ENCODE assay signal across 23 cellular contexts in the genomic region with DNA sequence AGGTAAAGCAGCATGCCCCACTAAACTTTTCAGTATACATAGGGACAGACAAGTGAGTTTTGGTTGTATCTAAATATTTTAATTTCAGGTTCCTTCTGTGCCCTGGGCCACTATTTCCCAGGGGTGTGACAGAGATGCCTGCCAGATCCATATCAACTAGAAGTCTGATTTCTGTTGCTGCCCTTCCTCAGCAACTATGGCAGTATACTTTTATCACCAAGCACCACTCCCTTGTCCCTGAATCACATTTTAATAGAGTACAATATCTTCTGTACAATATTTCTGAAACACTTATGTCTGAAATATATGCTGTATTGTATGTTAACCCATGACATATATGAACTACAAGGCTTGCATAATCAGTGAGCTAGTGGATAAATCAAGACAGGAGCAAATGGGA.
A peak's percentile ranks its signal among the peaks of the same experiment; 100 is the strongest.
DNase-seq lines count a peak whose midpoint lies in the region; ATAC-seq and TF ChIP-seq lines count a peak whose summit lies in the region.
"Had no signal": no experiment of that assay in that cellular context is flagged by ENCODE, and none has a peak within 500 bp of the region (broad histone marks: within the 10 kb centered on the region; RNA-seq: fewer than 3 reads in every experiment).

No MANE protein-coding gene starts in this region.

- no peak overlapping the region for H2AFZ ChIP-seq in Karpas-422 (ENCODE audit: low read length)

- H3K4me3 ChIP-seq in Karpas-422 (ENCODE audit: low read length) = no peak overlapping the region
- H3K4me3 ChIP-seq in colonic mucosa = no peak overlapping the region
- no peak overlapping the region for H3K4me3 ChIP-seq in transverse colon
- H3K4me3 ChIP-seq: BLaER1, GM12878 had no signal

- H3K36me3 ChIP-seq in Karpas-422 (ENCODE audit: insufficient read depth, low read length) = peaks cover 15% of the 10 kb centered on the region; the same call in 1 of the 2 replicates
- H3K36me3 ChIP-seq in colonic mucosa = no peaks in the 10 kb centered on the region
- H3K36me3 ChIP-seq in transverse colon = peaks cover 0 to 16% (median 0%) of the 10 kb centered on the region in 4 donors
- H3K36me3 ChIP-seq: BE2C had no signal

- intact Hi-C loops in colonic mucosa (cut with DNase I) (no loop called here), left colon (cut with DNase I, micrococcal nuclease) (no loop called here), transverse colon (cut with DNase I; ENCODE audit: low total_unique reads) (no loop called here)

- ATAC-seq in left colon = peak; percentile 90
- ATAC-seq: GM12878 had no signal

- H3K27me3 ChIP-seq in Karpas-422 (ENCODE audit: low read length) (no peaks in the 10 kb centered on the region), colonic mucosa (no peaks in the 10 kb centered on the region), transverse colon (no peaks in the 10 kb centered on the region)
- H3K27me3 ChIP-seq: BE2C, BLaER1 had no signal

- in situ Hi-C loops in transverse colon (cut with MboI; ENCODE audit: low pct_ligation_motif_present in 1 of 4, low pct_unique_long_range_greater_than_20kb in 1 of 4, low sequenced_read_pairs in 3 of 4) = no loop called here

- H3K4me1 ChIP-seq in Karpas-422 (ENCODE audit: low read length) (peaks cover 63% of the 10 kb centered on the region), colonic mucosa (no peaks in the 10 kb centered on the region), transverse colon (peaks cover 0 to 16% (median 2%) of the 10 kb centered on the region in 4 donors)
- H3K4me1 ChIP-seq: BE2C, BLaER1 had no signal

- H3K4me2 ChIP-seq in Karpas-422 (ENCODE audit: low read depth, low read length, poor library complexity, severe bottlenecking) = no peak overlapping the region
- H3K4me2 ChIP-seq: BLaER1 had no signal

- no peak for TF ChIP-seq POLR2A in transverse colon (IDR thresholded peaks at IDR 0.05)

- H3K79me2 ChIP-seq in Karpas-422 (ENCODE audit: low read length) = peaks cover 49% of the 10 kb centered on the region

- H3K27ac ChIP-seq in Karpas-422 (ENCODE audit: low read length) (peak overlapping the region; percentile 1; the same call in 1 of the 2 replicates), colonic mucosa (peak overlapping the region; percentile 13), transverse colon (peak overlapping the region in 3 of 4 donors; percentile 23 to 44 (median 36))
- H3K27ac ChIP-seq: 22Rv1, BLaER1 had no signal

- no peak for DNase-seq in Karpas-422
- DNase-seq in colonic mucosa = no peak
- no peak for DNase-seq in left colon
- DNase-seq in transverse colon = no peak
- no peak for DNase-seq in activated CD4-positive, alpha-beta T cell treated with anti-CD3 and anti-CD28 coated beads for 48 hours
- no peak for DNase-seq in A172 (ENCODE audit: low spot score)
- no peak for DNase-seq in stimulated activated CD8-positive, alpha-beta memory T cell treated with anti-CD3 and anti-CD28 coated beads, Interleukin-4, amount 100 ng/mL, for 48 hours
- DNase-seq: ACHN; BE2C; C1 segment of cervical spinal cord; CD4-positive, alpha-beta memory T cell; CD4-positive, CD25-positive, alpha-beta regulatory T cell; CD8-positive, alpha-beta memory T cell; COR-L47; DMS 273 treated with DMSO at 0.1 percent for 48 hours; DMS153; DMS79; DND-41; EL; GDM1 had no signal

- H3K9ac ChIP-seq in Karpas-422 (ENCODE audit: low read length) (no peak overlapping the region), colonic mucosa (ENCODE audit: low read depth in 2 of 2, low read length in 2 of 2) (no peak overlapping the region)
- H3K9ac ChIP-seq: BLaER1 had no signal

- no peaks in the 10 kb centered on the region for H3K9me2 ChIP-seq in Karpas-422 (replicated peaks; ENCODE audit: insufficient read depth, low read length)

- TF ChIP-seq CTCF in colonic mucosa (IDR thresholded peaks at IDR 0.05) (no peak), transverse colon (IDR thresholded peaks at IDR 0.05) (no peak)

- no peaks in the 10 kb centered on the region for H4K20me1 ChIP-seq in Karpas-422 (ENCODE audit: insufficient read depth, low read depth, low read length)
- H4K20me1 ChIP-seq: BLaER1 had no signal

- H3K9me3 ChIP-seq in Karpas-422 (ENCODE audit: low read length) = no peaks in the 10 kb centered on the region
- H3K9me3 ChIP-seq in colonic mucosa = no peaks in the 10 kb centered on the region
- H3K9me3 ChIP-seq in transverse colon = no peaks in the 10 kb centered on the region
- H3K9me3 ChIP-seq: BE2C, BLaER1 had no signal

- no peak for TF ChIP-seq EP300 in transverse colon (IDR thresholded peaks at IDR 0.05; ENCODE audit: low read depth)
